Comparison of ENCODE assay signal across 12 cellular contexts in the genomic region with DNA sequence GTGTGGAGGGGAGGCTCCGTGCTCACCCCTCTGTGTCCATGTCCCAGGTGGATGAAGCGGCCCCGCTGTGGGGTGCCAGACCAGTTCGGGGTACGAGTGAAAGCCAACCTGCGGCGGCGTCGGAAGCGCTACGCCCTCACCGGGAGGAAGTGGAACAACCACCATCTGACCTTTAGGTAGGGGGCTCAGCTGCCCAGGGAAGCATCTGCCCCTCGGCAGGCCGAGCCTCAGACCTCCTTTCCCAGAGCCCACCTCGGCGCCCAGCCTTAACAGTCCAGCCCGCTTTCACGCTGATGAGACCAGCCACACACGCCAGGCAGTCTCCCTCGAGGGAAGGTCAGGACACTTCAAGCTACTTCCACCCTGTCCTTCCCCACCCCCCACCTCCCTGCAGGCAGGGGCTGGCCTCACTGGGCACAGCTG.
"Had no signal": no experiment of that assay in that cellular context is flagged by ENCODE, and none has a peak within 500 bp of the region (broad histone marks: within the 10 kb centered on the region; RNA-seq: fewer than 3 reads in every experiment).

No MANE protein-coding gene starts in this region.

- H3K9me3 Mint-ChIP-seq: immature natural killer cell; memory B cell; natural killer cell; stimulated activated naive B cell treated with anti-CD40 and anti-IgM and Interleukin-4, amounts not matched to agents 10 μg/mL and 1 μg/mL and 100 μg/mL, for 72 hours; stimulated activated naive CD8-positive, alpha-beta T cell treated with anti-CD3 and anti-CD28 coated beads, Interleukin-15, Interleukin-2, amounts not matched to agents 100 ng/mL and 50 ng/mL, for 24 hours had no signal

- ATAC-seq: left lobe of liver; natural killer cell; stimulated activated naive B cell treated with anti-CD40 and anti-IgM and Interleukin-4, amounts not matched to agents 10 μg/mL and 1 μg/mL and 100 μg/mL, for 72 hours had no signal

- H3K27me3 Mint-ChIP-seq: progenitor cell of endocrine pancreas; stimulated activated naive CD8-positive, alpha-beta T cell treated with anti-CD3 and anti-CD28 coated beads, Interleukin-15, Interleukin-2, amounts not matched to agents 100 ng/mL and 50 ng/mL, for 24 hours had no signal

- H3K4me3 Mint-ChIP-seq: immature natural killer cell; memory B cell; natural killer cell; stimulated activated naive B cell treated with anti-CD40 and anti-IgM and Interleukin-4, amounts not matched to agents 10 μg/mL and 1 μg/mL and 100 μg/mL, for 72 hours; stimulated activated naive CD8-positive, alpha-beta T cell treated with anti-CD3 and anti-CD28 coated beads, Interleukin-15, Interleukin-2, amounts not matched to agents 100 ng/mL and 50 ng/mL, for 24 hours had no signal

- H3K27ac Mint-ChIP-seq: memory B cell; natural killer cell; stimulated activated naive CD8-positive, alpha-beta T cell treated with anti-CD3 and anti-CD28 coated beads, Interleukin-15, Interleukin-2, amounts not matched to agents 100 ng/mL and 50 ng/mL, for 24 hours had no signal

- H3K36me3 Mint-ChIP-seq: immature natural killer cell; memory B cell; natural killer cell; stimulated activated naive B cell treated with anti-CD40 and anti-IgM and Interleukin-4, amounts not matched to agents 10 μg/mL and 1 μg/mL and 100 μg/mL, for 72 hours had no signal

- DNase-seq: dorsolateral prefrontal cortex; effector CD4-positive, alpha-beta T cell; hypothalamus; immature natural killer cell; natural killer cell; sigmoid colon; stimulated activated naive B cell treated with anti-CD40 and anti-IgM and Interleukin-4, amounts not matched to agents 10 μg/mL and 1 μg/mL and 100 μg/mL, for 72 hours; uterus had no signal

- H3K4me1 Mint-ChIP-seq: immature natural killer cell; memory B cell; natural killer cell; stimulated activated naive B cell treated with anti-CD40 and anti-IgM and Interleukin-4, amounts not matched to agents 10 μg/mL and 1 μg/mL and 100 μg/mL, for 72 hours had no signal
